ENCODE assay signal across 8 cellular contexts in the genomic region with DNA sequence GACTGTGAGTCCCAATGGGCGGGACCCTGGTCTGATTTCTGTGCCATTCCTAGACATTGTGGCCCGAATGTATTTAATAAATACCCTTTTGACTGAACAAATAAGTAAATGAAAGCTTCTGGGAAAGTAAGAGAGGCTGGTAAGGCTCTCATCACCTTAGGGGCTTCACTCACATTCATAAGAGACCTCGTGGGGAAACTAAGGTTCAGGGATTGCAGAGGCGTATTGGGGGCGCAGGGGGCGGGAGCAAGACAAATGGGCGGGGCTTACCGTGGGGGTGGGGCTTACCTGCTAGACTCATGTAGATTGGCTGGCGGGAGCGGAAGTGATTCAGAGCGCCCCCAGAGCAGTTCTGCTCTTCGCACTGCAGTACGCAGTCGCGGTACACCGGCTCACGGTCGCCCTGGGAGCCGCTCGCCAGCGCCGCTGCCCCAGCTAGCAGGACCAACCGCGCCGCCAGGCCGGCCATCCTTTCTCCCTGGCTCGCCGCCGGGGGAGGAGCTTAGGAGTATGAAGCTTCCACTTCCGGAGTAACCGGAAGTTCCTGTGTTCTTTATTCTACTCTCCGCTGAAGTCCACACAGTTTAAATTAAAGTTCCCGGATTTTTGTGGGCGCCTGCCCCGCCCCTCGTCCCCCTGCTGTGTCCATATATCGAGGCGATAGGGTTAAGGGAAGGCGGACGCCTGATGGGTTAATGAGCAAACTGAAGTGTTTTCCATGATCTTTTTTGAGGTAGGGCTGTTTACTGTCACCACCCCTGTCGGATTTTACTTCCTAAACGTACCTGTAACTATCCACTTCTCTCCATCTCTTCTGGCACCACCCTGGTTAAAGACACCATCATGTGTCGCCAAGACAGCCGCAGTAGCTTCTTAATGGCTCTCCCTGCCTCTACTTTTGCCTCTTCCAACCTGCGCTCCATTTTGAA. TPM values are rescaled to one million over a fixed set of nuclear protein-coding genes. Genes with fewer than 3 reads are reported as not detected.
DNase-seq lines count a peak whose midpoint lies in the region; ATAC-seq and TF ChIP-seq lines count a peak whose summit lies in the region.

A gene with protein sequence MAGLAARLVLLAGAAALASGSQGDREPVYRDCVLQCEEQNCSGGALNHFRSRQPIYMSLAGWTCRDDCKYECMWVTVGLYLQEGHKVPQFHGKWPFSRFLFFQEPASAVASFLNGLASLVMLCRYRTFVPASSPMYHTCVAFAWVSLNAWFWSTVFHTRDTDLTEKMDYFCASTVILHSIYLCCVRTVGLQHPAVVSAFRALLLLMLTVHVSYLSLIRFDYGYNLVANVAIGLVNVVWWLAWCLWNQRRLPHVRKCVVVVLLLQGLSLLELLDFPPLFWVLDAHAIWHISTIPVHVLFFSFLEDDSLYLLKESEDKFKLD (minus strand): TSS at position 512 of the 929 bp plus-strand sequence. CDS start 43 bp downstream, at position 469.

- peak within 1 kb of the TSS; percentile 94 for H2AFZ ChIP-seq in PC-3 (ENCODE audit: low read length)

- H3K27ac ChIP-seq in PC-3 (ENCODE audit: low read length): peak within 1 kb of the TSS; percentile 83
- peak within 1 kb of the TSS; percentile 81 for H3K27ac ChIP-seq in muscle layer of colon (ENCODE audit: low read depth, low read length)

- peak within 1 kb of the TSS; percentile 94 for H3K4me2 ChIP-seq in PC-3 (ENCODE audit: low read length)

- no peak for TF ChIP-seq CTCF in PC-3 (conservative IDR thresholded peaks at IDR 0.05; ENCODE audit: low read depth, low read length)

- no peaks in the 10 kb centered on the region for H3K9me3 Mint-ChIP-seq in IgD-negative memory B cell
- H3K9me3 Mint-ChIP-seq in activated T-cell treated with anti-CD3 and anti-CD28 coated beads, Interleukin-2, amount 50 U/mL, for 24 hours: no peaks in the 10 kb centered on the region

- H3K36me3 ChIP-seq in PC-3 (ENCODE audit: low read depth, low read length) (no peaks in the 10 kb centered on the region), muscle layer of colon (ENCODE audit: insufficient read depth, low read length) (peaks cover 14% of the 10 kb centered on the region)

- BruUV-seq in PC-3 (replicated peaks; lab: Mats Ljungman, UMichigan): TSS peak; percentile 97

- H3K36me3 Mint-ChIP-seq in IgD-negative memory B cell: peaks cover 7% of the 10 kb centered on the region
- H3K36me3 Mint-ChIP-seq in activated T-cell treated with anti-CD3 and anti-CD28 coated beads, Interleukin-2, amount 50 U/mL, for 24 hours (ENCODE audit: low read depth): peaks cover 27% of the 10 kb centered on the region

- no peaks in the 10 kb centered on the region for H4K20me1 ChIP-seq in PC-3 (ENCODE audit: low read length)

- H3K9me3 ChIP-seq in PC-3 (ENCODE audit: low read length) (no peaks in the 10 kb centered on the region), muscle layer of colon (ENCODE audit: low read length) (no peaks in the 10 kb centered on the region)

- H3K4me3 Mint-ChIP-seq in IgD-negative memory B cell: peak within 1 kb of the TSS; percentile 95 to 100 (median 99)
- peak within 1 kb of the TSS; percentile 96 for H3K4me3 Mint-ChIP-seq in activated T-cell treated with anti-CD3 and anti-CD28 coated beads, Interleukin-2, amount 50 U/mL, for 24 hours

- CTCF ChIA-PET in PC-3 (lab: Charles Lee): interaction anchor here (0.6 kb wide), 1 partner anchor 175 kb away, joined by 3 read pairs; no protein-coding TSS in a partner anchor

- H3K79me2 ChIP-seq in PC-3 (ENCODE audit: low read length): no peaks in the 10 kb centered on the region

- peak within 1 kb of the TSS; percentile 82 to 96 (median 95) for H3K27ac Mint-ChIP-seq in IgD-negative memory B cell
- peak within 1 kb of the TSS; percentile 98 for H3K27ac Mint-ChIP-seq in activated T-cell treated with anti-CD3 and anti-CD28 coated beads, Interleukin-2, amount 50 U/mL, for 24 hours

- H3F3A ChIP-seq in PC-3 (ENCODE audit: low read length, unreplicated experiment): peaks cover 8% of the 10 kb centered on the region

- H3K4me3 ChIP-seq in PC-3 (ENCODE audit: low read length): peak within 1 kb of the TSS; percentile 86
- peak within 1 kb of the TSS; percentile 91 to 95 for H3K4me3 ChIP-seq in muscle layer of colon (ENCODE audit: low read depth in 1 of 2, low read length in 2 of 2)

- POLR2A ChIA-PET in PC-3 (lab: Charles Lee; ENCODE audit: unreplicated experiment): interaction anchor here (1.0 kb wide), 2 partner anchors 16 to 31 kb away, joined by 3 to 5 read pairs; no protein-coding TSS in a partner anchor

- no peaks in the 10 kb centered on the region for H3K27me3 Mint-ChIP-seq in IgD-negative memory B cell
- H3K27me3 Mint-ChIP-seq in activated T-cell treated with anti-CD3 and anti-CD28 coated beads, Interleukin-2, amount 50 U/mL, for 24 hours: no peaks in the 10 kb centered on the region

- peaks cover 10 to 21% (median 17%) of the 10 kb centered on the region in 3 donors for H3K4me1 Mint-ChIP-seq in IgD-negative memory B cell
- peaks cover 21% of the 10 kb centered on the region for H3K4me1 Mint-ChIP-seq in activated T-cell treated with anti-CD3 and anti-CD28 coated beads, Interleukin-2, amount 50 U/mL, for 24 hours (ENCODE audit: low read depth)

- H3K27me3 ChIP-seq in PC-3 (ENCODE audit: low read length) (no peaks in the 10 kb centered on the region), muscle layer of colon (ENCODE audit: control insufficient read depth in 1 of 2, insufficient read depth in 2 of 2, low read length in 2 of 2) (no peaks in the 10 kb centered on the region)

- ATAC-seq in GM21576 (IDR thresholded peaks at IDR 0.05; ENCODE audit: unreplicated experiment) (peak; percentile 84), PC-3 (peak; percentile 91), esophagus mucosa (peak; percentile 82)

- DNase-seq in DMS53 (lab: John Stamatoyannopoulos, UW): peak; percentile 94
- peak; percentile 85 for DNase-seq in PC-3
- peak; percentile 91 for DNase-seq in activated T-cell treated with anti-CD3 and anti-CD28 coated beads, Interleukin-2, amount 50 U/mL, for 24 hours
- DNase-seq in stimulated activated CD8-positive, alpha-beta memory T cell treated with anti-CD3 and anti-CD28 coated beads, Interleukin-7, amount 100 ng/mL, for 1 hour (ENCODE audit: low read depth in 2 of 2): peak; percentile 57 to 74

- intact Hi-C loops in PC-3 (cut with micrococcal nuclease): no loop called here

- H3K9ac ChIP-seq in PC-3 (ENCODE audit: low read length): peak within 1 kb of the TSS; percentile 82
- peak within 1 kb of the TSS; percentile 58 for H3K9ac ChIP-seq in muscle layer of colon (ENCODE audit: low read length)

- H3K4me1 ChIP-seq in PC-3 (ENCODE audit: insufficient read depth, low read length) (peaks cover 16% of the 10 kb centered on the region), muscle layer of colon (ENCODE audit: insufficient read depth, low read length) (peaks cover 15% of the 10 kb centered on the region)

- no peaks in the 10 kb centered on the region for H3K9me2 ChIP-seq in PC-3 (replicated peaks; ENCODE audit: low read length)

RNA-seq across cellular contexts. Expression of the gene that starts here (rescaled TPM):
- 15.6 TPM for polyA plus RNA-seq in IgD-negative memory B cell
- total RNA-seq in PC-3 (2014; rRNA removed) (5.9 and 10.3 TPM in 2 replicates), esophagus mucosa (22.4 TPM)

Comparison
In these comparisons a context has a peak if more than half of its experiments do, and no peak if none do; other contexts are left out.
1. Peak in every context shown above with its lines: DNase-seq, ATAC-seq, H3K4me3 ChIP-seq and H3K27ac ChIP-seq.